ENCODE assay signal across 11 cellular contexts in the genomic region with DNA sequence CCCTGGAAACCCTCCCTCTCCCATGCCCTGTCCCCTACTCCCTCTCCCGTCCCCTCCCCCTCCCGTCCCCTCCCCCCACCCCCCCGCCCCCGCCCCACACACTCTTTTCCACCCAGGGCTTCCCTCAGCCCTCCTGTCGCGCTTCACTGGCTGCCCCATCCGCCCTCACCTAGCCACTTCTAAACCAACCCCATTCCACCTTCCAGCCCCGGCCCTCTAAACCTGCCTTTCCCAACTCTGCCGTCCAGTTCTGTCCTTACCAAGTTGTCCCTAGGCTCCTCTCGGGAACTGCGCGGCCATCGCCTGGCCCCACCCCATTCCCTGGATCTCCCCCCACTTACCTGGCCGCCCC. TPM values are rescaled to one million over a fixed set of nuclear protein-coding genes. Genes with fewer than 3 reads are reported as not detected.
DNase-seq lines count a peak whose midpoint lies in the region; ATAC-seq and TF ChIP-seq lines count a peak whose summit lies in the region.
"Had no signal": no experiment of that assay in that cellular context is flagged by ENCODE, and none has a peak within 500 bp of the region (broad histone marks: within the 10 kb centered on the region; RNA-seq: fewer than 3 reads in every experiment).

No MANE protein-coding gene starts in this region.

- H3K4me1 Mint-ChIP-seq in activated T-cell treated with anti-CD3 and anti-CD28 coated beads, Interleukin-2, amount 50 U/mL, for 4 hours (ENCODE audit: low read depth) = peaks cover 36% of the 10 kb centered on the region
- H3K4me1 Mint-ChIP-seq in activated T-cell treated with anti-CD3 and anti-CD28 coated beads, Interleukin-2, amount 50 U/mL, for 24 hours (ENCODE audit: low read depth) = peaks cover 34% of the 10 kb centered on the region

- peaks cover 14 to 35% of the 10 kb centered on the region in 2 donors for H3K4me1 ChIP-seq in ascending aorta
- peaks cover 0 to 21% of the 10 kb centered on the region in 2 donors for H3K4me1 ChIP-seq in lung (ENCODE audit: control insufficient read depth in 2 of 2, insufficient read depth in 2 of 2, low read length in 2 of 2)
- H3K4me1 ChIP-seq in upper lobe of left lung = peaks cover 32 to 47% (median 45%) of the 10 kb centered on the region in 4 donors

- TF ChIP-seq CTCF in ascending aorta (IDR thresholded peaks at IDR 0.05) = no peak
- no peak for TF ChIP-seq CTCF in lung (IDR thresholded peaks at IDR 0.05; ENCODE audit: control extremely low read depth, extremely low read depth)
- TF ChIP-seq CTCF in upper lobe of left lung (IDR thresholded peaks at IDR 0.05) = no peak

- H3K27me3 ChIP-seq in ascending aorta = no peaks in the 10 kb centered on the region
- no peaks in the 10 kb centered on the region for H3K27me3 ChIP-seq in lung (ENCODE audit: control insufficient read depth, insufficient read depth)
- peaks cover 0 to 17% (median 2%) of the 10 kb centered on the region in 4 donors for H3K27me3 ChIP-seq in upper lobe of left lung

- H3K9me3 ChIP-seq in ascending aorta = no peaks in the 10 kb centered on the region
- H3K9me3 ChIP-seq in lung (ENCODE audit: control insufficient read depth in 2 of 2, insufficient read depth in 1 of 2, low read length in 1 of 2) = peaks cover 0 to 2% of the 10 kb centered on the region in 2 donors
- H3K9me3 ChIP-seq in upper lobe of left lung = no peaks in the 10 kb centered on the region

- no peak for DNase-seq in activated T-cell treated with anti-CD3 and anti-CD28 coated beads, Interleukin-2, amount 50 U/mL, for 4 hours
- no peak for DNase-seq in activated T-cell treated with anti-CD3 and anti-CD28 coated beads, Interleukin-2, amount 50 U/mL, for 24 hours
- no peak for DNase-seq in ascending aorta (ENCODE audit: low spot score in 2 of 2)
- DNase-seq in lung (ENCODE audit: low spot score) = no peak
- DNase-seq in upper lobe of left lung = no peak
- DNase-seq in activated naive CD4-positive, alpha-beta T cell (lab: John Stamatoyannopoulos, UW) = no peak
- DNase-seq: stimulated activated CD4-positive, alpha-beta T cell treated with anti-CD3 and anti-CD28 coated beads, Interleukin-2, amount 100 ng/mL, for 24 hours had no signal

- H3K36me3 ChIP-seq in ascending aorta (no peaks in the 10 kb centered on the region), lung (ENCODE audit: control insufficient read depth in 2 of 2, insufficient read depth in 2 of 2, low read length in 2 of 2) (no peaks in the 10 kb centered on the region), upper lobe of left lung (no peaks in the 10 kb centered on the region)

- H3K27ac Mint-ChIP-seq in activated T-cell treated with anti-CD3 and anti-CD28 coated beads, Interleukin-2, amount 50 U/mL, for 24 hours = no peak overlapping the region
- H3K27ac Mint-ChIP-seq: activated CD4-positive, alpha-beta T cell treated with anti-CD3 and anti-CD28 coated beads, Interleukin-2, amount 10 ng/mL, durations not matched to agents 24 days and 14 days had no signal

- ATAC-seq in activated T-cell treated with anti-CD3 and anti-CD28 coated beads, Interleukin-2, amount 50 U/mL, for 4 hours = no peak
- ATAC-seq in lung (ENCODE audit: insufficient read depth, low FRiP score) = no peak
- ATAC-seq in upper lobe of left lung (ENCODE audit: low FRiP score in 2 of 2) = no peak
- ATAC-seq in HG03521 (IDR thresholded peaks at IDR 0.05; ENCODE audit: unreplicated experiment) = no peak
- no peak for ATAC-seq in GM19455 (IDR thresholded peaks at IDR 0.05; ENCODE audit: unreplicated experiment)

- WGBS in lung, 2 donors = 2 to 16% methylated on average over 10 to 12 of the region's 14 CpGs
- WGBS in upper lobe of left lung, 2 donors = 10% methylated on average over 11 to 14 of the region's 14 CpGs

- H3K4me3 ChIP-seq in ascending aorta (peak overlapping the region; percentile 62 to 85), lung (peak overlapping the region; percentile 33), upper lobe of left lung (peak overlapping the region; percentile 59 to 67 (median 64))

- H3K27ac ChIP-seq in ascending aorta (peak overlapping the region in 1 of 2 donors; percentile 71), lung (ENCODE audit: low read depth in 1 of 2, low read length in 1 of 2) (no peak overlapping the region), upper lobe of left lung (peak overlapping the region; percentile 56 to 85 (median 69))
- H3K27ac ChIP-seq: epithelial cell of prostate had no signal

- no peak for TF ChIP-seq POLR2A in upper lobe of left lung (IDR thresholded peaks at IDR 0.05)

- H3K4me3 Mint-ChIP-seq in activated T-cell treated with anti-CD3 and anti-CD28 coated beads, Interleukin-2, amount 50 U/mL, for 4 hours = peak overlapping the region; percentile 33
- no peak overlapping the region for H3K4me3 Mint-ChIP-seq in activated T-cell treated with anti-CD3 and anti-CD28 coated beads, Interleukin-2, amount 50 U/mL, for 24 hours
- H3K4me3 Mint-ChIP-seq: activated CD4-positive, alpha-beta T cell treated with anti-CD3 and anti-CD28 coated beads, Interleukin-2, amount 10 ng/mL, durations not matched to agents 24 days and 14 days had no signal

- H3K36me3 Mint-ChIP-seq in activated T-cell treated with anti-CD3 and anti-CD28 coated beads, Interleukin-2, amount 50 U/mL, for 4 hours (ENCODE audit: insufficient read depth) = no peaks in the 10 kb centered on the region
- no peaks in the 10 kb centered on the region for H3K36me3 Mint-ChIP-seq in activated T-cell treated with anti-CD3 and anti-CD28 coated beads, Interleukin-2, amount 50 U/mL, for 24 hours (ENCODE audit: low read depth)

- intact Hi-C loops in ascending aorta (cut with DNase I) = loop anchor here (2.0 kb wide), 1 partner anchor 37 kb away; no protein-coding TSS in a partner anchor

- no peaks in the 10 kb centered on the region for H3K9me3 Mint-ChIP-seq in activated T-cell treated with anti-CD3 and anti-CD28 coated beads, Interleukin-2, amount 50 U/mL, for 4 hours
- H3K9me3 Mint-ChIP-seq in activated T-cell treated with anti-CD3 and anti-CD28 coated beads, Interleukin-2, amount 50 U/mL, for 24 hours = no peaks in the 10 kb centered on the region
- H3K9me3 Mint-ChIP-seq: activated CD4-positive, alpha-beta T cell treated with anti-CD3 and anti-CD28 coated beads, Interleukin-2, amount 10 ng/mL, durations not matched to agents 24 days and 14 days had no signal

- H3K27me3 Mint-ChIP-seq in activated T-cell treated with anti-CD3 and anti-CD28 coated beads, Interleukin-2, amount 50 U/mL, for 4 hours (ENCODE audit: low read depth) = peaks cover 54% of the 10 kb centered on the region
- H3K27me3 Mint-ChIP-seq in activated T-cell treated with anti-CD3 and anti-CD28 coated beads, Interleukin-2, amount 50 U/mL, for 24 hours = peaks cover 62% of the 10 kb centered on the region

- TF ChIP-seq EP300 in upper lobe of left lung (IDR thresholded peaks at IDR 0.05) = no peak

RNA-seq across cellular contexts. Expression of a gene that starts 1.0 kb away (rescaled TPM):
- total RNA-seq in activated T-cell treated with anti-CD3 and anti-CD28 coated beads, Interleukin-2, amount 50 U/mL, for 4 hours = under 1 TPM in 2 of 3 donors, not detected in 1; 0.29 to 0.51 TPM
- total RNA-seq in ascending aorta = 63.2 TPM
- 10 to 100 TPM; 35.2 to 45.2 TPM for total RNA-seq in lung
- polyA plus RNA-seq in lung = 10 to 100 TPM; 10.4 to 39.3 TPM
- 100 to 1,000 TPM in 1 of 6 donors, 10 to 100 TPM in 5; 18.5 to 242 (median 44.6) TPM for total RNA-seq in upper lobe of left lung
- total RNA-seq: activated CD4-positive, alpha-beta T cell treated with anti-CD3 and anti-CD28 coated beads, Interleukin-2, amount 10 ng/mL, durations not matched to agents 24 days and 14 days had no signal

RNA-seq across cellular contexts. Expression of a gene that starts 16.8 kb away (rescaled TPM):
- under 1 TPM in 1 of 3 donors, not detected in 2; 0.11 TPM for total RNA-seq in activated T-cell treated with anti-CD3 and anti-CD28 coated beads, Interleukin-2, amount 50 U/mL, for 4 hours
- not detected for total RNA-seq in ascending aorta
- total RNA-seq in lung = 1 to 10 TPM; 3.9 to 9.8 TPM
- polyA plus RNA-seq in lung = 1 to 10 TPM; 2.0 to 4.5 TPM
- total RNA-seq in upper lobe of left lung = 10 to 100 TPM in 1 of 6 donors, 1 to 10 TPM in 4, under 1 TPM in 1; 0.34 to 11.1 (median 4.1) TPM

RNA-seq across cellular contexts. Expression of a gene that starts 17.3 kb away (rescaled TPM):
- total RNA-seq in activated T-cell treated with anti-CD3 and anti-CD28 coated beads, Interleukin-2, amount 50 U/mL, for 4 hours = 100 to 1,000 TPM; 273 to 327 (median 319) TPM
- total RNA-seq in ascending aorta (208 TPM), lung (100 to 1,000 TPM; 115 to 315 TPM), upper lobe of left lung (100 to 1,000 TPM; 124 to 341 (median 187) TPM)
- 100 to 1,000 TPM; 142 to 174 TPM for polyA plus RNA-seq in lung

RNA-seq across cellular contexts. Expression of a gene that starts 34.0 kb away (rescaled TPM):
- 1 to 10 TPM; 1.8 to 2.0 (median 1.8) TPM for total RNA-seq in activated T-cell treated with anti-CD3 and anti-CD28 coated beads, Interleukin-2, amount 50 U/mL, for 4 hours
- 0.21 TPM for total RNA-seq in ascending aorta
- 10 to 100 TPM; 14.5 to 20.6 TPM for total RNA-seq in lung
- 10 to 100 TPM in 1 of 2 donors, 1 to 10 TPM in 1; 8.7 to 14.7 TPM for polyA plus RNA-seq in lung
- total RNA-seq in upper lobe of left lung = 10 to 100 TPM in 4 of 6 donors, 1 to 10 TPM in 2; 7.5 to 45.1 (median 15.5) TPM

RNA-seq across cellular contexts. Expression of a gene that starts 43.7 kb away (rescaled TPM):
- 1 to 10 TPM; 2.0 to 3.1 (median 2.1) TPM for total RNA-seq in activated T-cell treated with anti-CD3 and anti-CD28 coated beads, Interleukin-2, amount 50 U/mL, for 4 hours
- total RNA-seq in ascending aorta (4.5 TPM), lung (1 to 10 TPM; 1.1 to 4.1 TPM), upper lobe of left lung (10 to 100 TPM in 1 of 6 donors, 1 to 10 TPM in 4, under 1 TPM in 1; 0.89 to 13.6 (median 3.7) TPM)
- 1 to 10 TPM; 3.5 to 4.0 TPM for polyA plus RNA-seq in lung

Comparison
In these comparisons a context has a peak if more than half of its experiments do, and no peak if none do; other contexts are left out.
1. H3K27ac ChIP-seq: peak in upper lobe of left lung (4 of 4); none in lung (0 of 2).
2. RNA of a gene that starts 1.0 kb away (total RNA-seq): 63.2 TPM in ascending aorta (single experiment), 18.5 to 242 TPM in upper lobe of left lung and 35.2 to 45.2 TPM in lung; 0.29 to 0.51 TPM in activated T-cell treated with anti-CD3 and anti-CD28 coated beads, Interleukin-2, amount 50 U/mL, for 4 hours; every median in the first group is over 10 times any median in the second.
3. Peak in every context shown above with its lines, with median percentiles within 50 percentile points of each other: H3K4me3 ChIP-seq.